ENCODE assay signal across 14 cellular contexts in genomic region chr5:54643679-54644078, GRCh38.
DNase-seq lines count a peak whose midpoint lies in the region; ATAC-seq and TF ChIP-seq lines count a peak whose summit lies in the region.
"Had no signal": no experiment of that assay in that cellular context is flagged by ENCODE, and none has a peak within 500 bp of the region (broad histone marks: within the 10 kb centered on the region; RNA-seq: fewer than 3 reads in every experiment).

No MANE protein-coding gene starts in this region.

- no peak overlapping the region for H3K4me3 Mint-ChIP-seq in endodermal cell
- H3K4me3 Mint-ChIP-seq: activated CD8-positive, alpha-beta memory T cell treated with anti-CD3 and anti-CD28 coated beads, Interleukin-2, amount 10 ng/mL, durations not matched to agents 7 days and 5 days had no signal

- no peak overlapping the region for H3K9ac ChIP-seq in endodermal cell (ENCODE audit: extremely low read depth, low read length, poor library complexity, severe bottlenecking)

- H3K4me3 ChIP-seq in choroid plexus epithelial cell (ENCODE audit: low read depth, low read length) (no peak overlapping the region), endodermal cell (ENCODE audit: low read length) (no peak overlapping the region)
- H3K4me3 ChIP-seq: thoracic aorta had no signal

- H3K9me3 ChIP-seq in endodermal cell (ENCODE audit: control insufficient read depth, low read length), result no peaks in the 10 kb centered on the region
- H3K9me3 ChIP-seq: thoracic aorta had no signal

- in situ Hi-C loops in Caki2 (cut with HindIII; ENCODE audit: low pct_unique_long_range_greater_than_20kb, low sequenced_read_pairs), result no loop called here

- H3K9me3 Mint-ChIP-seq in endodermal cell, result peaks cover 8% of the 10 kb centered on the region

- H3K36me3 ChIP-seq in endodermal cell (ENCODE audit: control insufficient read depth, insufficient read depth, low read length), result no peaks in the 10 kb centered on the region
- H3K36me3 ChIP-seq: thoracic aorta had no signal

- peaks cover 6% of the 10 kb centered on the region for H3K4me1 ChIP-seq in endodermal cell (ENCODE audit: control insufficient read depth, insufficient read depth, low read length)

- H3K36me3 Mint-ChIP-seq in endodermal cell (ENCODE audit: low read depth), result peaks cover 3% of the 10 kb centered on the region

- no peak overlapping the region for H3K27ac Mint-ChIP-seq in endodermal cell
- H3K27ac Mint-ChIP-seq: activated CD8-positive, alpha-beta memory T cell treated with anti-CD3 and anti-CD28 coated beads, Interleukin-2, amount 10 ng/mL, durations not matched to agents 7 days and 5 days had no signal

- POLR2A ChIA-PET in HEK293T (lab: Yijun Ruan, JAX), result no interaction called here

- H3K27me3 ChIP-seq in endodermal cell (ENCODE audit: control insufficient read depth, insufficient read depth, low read length, poor library complexity, severe bottlenecking), result no peaks in the 10 kb centered on the region

- ATAC-seq in omental fat pad (ENCODE audit: low FRiP score) (peak; percentile 55), HG03097 (IDR thresholded peaks at IDR 0.05; ENCODE audit: low FRiP score, unreplicated experiment) (no peak)
- ATAC-seq: activated CD8-positive, alpha-beta memory T cell treated with anti-CD3 and anti-CD28 coated beads, Interleukin-2, amount 10 ng/mL, durations not matched to agents 7 days and 5 days; left colon had no signal

- H3K4me1 Mint-ChIP-seq in endodermal cell, result peaks cover 17% of the 10 kb centered on the region

- 50 to 83% methylated on average over 1 to 4 of the region's 4 CpGs for WGBS in endodermal cell (ENCODE audit: insufficient coverage in 1 of 2, insufficient read length in 1 of 2), 2 experiments

- H3K27me3 Mint-ChIP-seq in endodermal cell (ENCODE audit: insufficient read depth), result peaks cover 2% of the 10 kb centered on the region
- H3K27me3 Mint-ChIP-seq: activated CD8-positive, alpha-beta memory T cell treated with anti-CD3 and anti-CD28 coated beads, Interleukin-2, amount 10 ng/mL, durations not matched to agents 7 days and 5 days had no signal

- TF ChIP-seq CTCF in choroid plexus epithelial cell (conservative IDR thresholded peaks at IDR 0.05; ENCODE audit: low read depth, low read length) (no peak), omental fat pad (IDR thresholded peaks at IDR 0.05) (no peak), endodermal cell (conservative IDR thresholded peaks at IDR 0.05) (no peak)

- CTCF ChIA-PET in HEK293T (lab: Yijun Ruan, JAX), result no interaction called here

- H3K27ac ChIP-seq in endodermal cell (ENCODE audit: low read depth, low read length), result no peak overlapping the region

- DNase-seq in Caki2 (ENCODE audit: low read depth) (peak; percentile 56), M059J (ENCODE audit: low read depth) (peak; percentile 93), choroid plexus epithelial cell (ENCODE audit: low read depth) (peak; percentile 72), omental fat pad (ENCODE audit: low spot score) (no peak), HEK293T (ENCODE audit: extremely low spot score) (no peak), SHP77 treated with DMSO at 0.1 percent for 48 hours (lab: John Stamatoyannopoulos, UW) (no peak), endodermal cell (no peak)
- DNase-seq: activated CD8-positive, alpha-beta memory T cell treated with anti-CD3 and anti-CD28 coated beads, Interleukin-2, amount 10 ng/mL, durations not matched to agents 7 days and 5 days; amygdala; DMS79 treated with DMSO at 0.1 percent for 48 hours; left colon; NCI-H526 had no signal

TF ChIP-seq in HEK293T, 16 proteins besides CTCF, POLR2A, EP300 and RAD21:
- TF ChIP-seq LEF1 (IDR thresholded peaks at IDR 0.05; ENCODE audit: borderline replicate concordance) (no peak), NFRKB (IDR thresholded peaks at IDR 0.05) (no peak), SP1 (IDR thresholded peaks at IDR 0.05) (no peak), FOXM1 (IDR thresholded peaks at IDR 0.05; ENCODE audit: borderline replicate concordance) (no peak)

Comparison
In these comparisons a context has a peak if more than half of its experiments do, and no peak if none do; other contexts are left out.
1. DNase-seq: peak in Caki2 (single experiment), M059J (single experiment) and choroid plexus epithelial cell (single experiment); none in omental fat pad (single experiment), HEK293T (single experiment), SHP77 treated with DMSO at 0.1 percent for 48 hours (single experiment) and endodermal cell (single experiment).